Comparison of ENCODE assay signal across 27 cellular contexts in genomic region chr11:46983598-46983997, GRCh38.
"Had no signal": no experiment of that assay in that cellular context is flagged by ENCODE, and none has a peak within 500 bp of the region (broad histone marks: within the 10 kb centered on the region; RNA-seq: fewer than 3 reads in every experiment).

No MANE protein-coding gene starts in this region.

- H3K27me3 ChIP-seq: gastrocnemius medialis, ovary, sigmoid colon, spleen, testis, tibial artery, upper lobe of left lung had no signal

- H3K27ac ChIP-seq: coronary artery, gastrocnemius medialis, ovary, psoas muscle, sigmoid colon, spleen, testis, tibial artery, upper lobe of left lung had no signal

- H3K9me3 ChIP-seq: gastrocnemius medialis, ovary, psoas muscle, sigmoid colon, spleen, testis, tibial artery, upper lobe of left lung had no signal

- H3K4me1 ChIP-seq: gastrocnemius medialis, psoas muscle, spleen, testis, tibial artery had no signal

- H3K4me1 Mint-ChIP-seq: memory B cell, mesothelial cell of epicardium had no signal

- H3K27me3 Mint-ChIP-seq: effector memory CD8-positive, alpha-beta T cell; memory B cell; naive thymus-derived CD8-positive, alpha-beta T cell; stimulated activated memory B cell treated with anti-CD40 and anti-IgM and Interleukin-4, amounts not matched to agents 10 μg/mL and 1 μg/mL and 100 μg/mL, for 72 hours had no signal

- H3K4me3 Mint-ChIP-seq: effector memory CD8-positive, alpha-beta T cell; memory B cell; mesothelial cell of epicardium; naive thymus-derived CD8-positive, alpha-beta T cell; nephron progenitor cell; stimulated activated memory B cell treated with anti-CD40 and anti-IgM and Interleukin-4, amounts not matched to agents 10 μg/mL and 1 μg/mL and 100 μg/mL, for 72 hours had no signal

- FAIRE-seq: keratinocyte, urothelium cell line had no signal

- H3K27ac Mint-ChIP-seq: effector memory CD8-positive, alpha-beta T cell; memory B cell; mesothelial cell of epicardium; naive thymus-derived CD8-positive, alpha-beta T cell; nephron progenitor cell; stimulated activated memory B cell treated with anti-CD40 and anti-IgM and Interleukin-4, amounts not matched to agents 10 μg/mL and 1 μg/mL and 100 μg/mL, for 72 hours had no signal

- H3K36me3 ChIP-seq: gastrocnemius medialis, ovary, sigmoid colon had no signal

- H3K9me3 Mint-ChIP-seq: effector memory CD8-positive, alpha-beta T cell; memory B cell; mesothelial cell of epicardium; nephron progenitor cell; stimulated activated memory B cell treated with anti-CD40 and anti-IgM and Interleukin-4, amounts not matched to agents 10 μg/mL and 1 μg/mL and 100 μg/mL, for 72 hours had no signal

- DNase-seq: dermis blood vessel endothelial cell; effector memory CD8-positive, alpha-beta T cell; gastrocnemius medialis; head of caudate nucleus; naive thymus-derived CD8-positive, alpha-beta T cell; nephron progenitor cell; occipital lobe; ovary; posterior cingulate gyrus; psoas muscle; right cardiac atrium; sigmoid colon; spleen; stimulated activated CD4-positive, alpha-beta T cell treated with anti-CD3 and anti-CD28 coated beads, Interleukin-4, amount 100 ng/mL, for 4 hours; stimulated activated naive CD8-positive, alpha-beta T cell treated with anti-CD3 and anti-CD28 coated beads, Interleukin-15, Interleukin-2, amounts not matched to agents 100 U/mL and 50 U/mL, for 24 hours; substantia nigra; testis; tibial artery; upper lobe of left lung had no signal

- H3K4me3 ChIP-seq: coronary artery, gastrocnemius medialis, lung, ovary, psoas muscle, sigmoid colon, spleen, testis, tibial artery, upper lobe of left lung had no signal

- ATAC-seq: effector memory CD8-positive, alpha-beta T cell; gastrocnemius medialis; left lobe of liver; naive thymus-derived CD8-positive, alpha-beta T cell; psoas muscle; right cardiac atrium; stimulated activated memory B cell treated with anti-CD40 and anti-IgM and Interleukin-4, amounts not matched to agents 10 μg/mL and 1 μg/mL and 100 μg/mL, for 72 hours; stimulated activated naive CD8-positive, alpha-beta T cell treated with anti-CD3 and anti-CD28 coated beads, Interleukin-15, Interleukin-2, amounts not matched to agents 100 U/mL and 50 U/mL, for 24 hours had no signal
